ENCODE assay signal across 29 cellular contexts in genomic region chr5:179887095-179887494, GRCh38.
"Had no signal": no experiment of that assay in that cellular context is flagged by ENCODE, and none has a peak within 500 bp of the region (broad histone marks: within the 10 kb centered on the region; RNA-seq: fewer than 3 reads in every experiment).

No MANE protein-coding gene starts in this region.

- H3K4me2 ChIP-seq: KMS-11 had no signal

- DNase-seq: activated CD4-positive, alpha-beta T cell treated with anti-CD3 and anti-CD28 coated beads for 48 hours; activated CD4-positive, alpha-beta T cell treated with anti-CD3 and anti-CD28 coated beads, Interleukin-2, amount 50 U/mL, for 4 hours; activated CD4-positive, CD25-positive, alpha-beta regulatory T cell treated with anti-CD3 and anti-CD28 coated beads, Interleukin-2, amount 50 U/mL, for 72 hours; activated CD8-positive, alpha-beta memory T cell treated with anti-CD3 and anti-CD28 coated beads, Interleukin-2, amount 50 U/mL, for 48 hours; activated CD8-positive, alpha-beta T cell treated with anti-CD3 and anti-CD28 coated beads, Interleukin-2, amount 10 ng/mL, durations not matched to agents 7 days and 5 days; activated naive CD4-positive, alpha-beta T cell treated with anti-CD3 and anti-CD28 coated beads, Interleukin-2, amount 50 U/mL, for 16 hours; activated naive CD8-positive, alpha-beta T cell treated with anti-CD3 and anti-CD28 coated beads, Interleukin-2, amount 10 ng/mL, durations not matched to agents 7 days and 5 days; activated T-cell treated with anti-CD3 and anti-CD28 coated beads, Interleukin-2, amount 50 U/mL, for 1 hour; aorta; MG63; MV-4-11; NCI-H1092 treated with DMSO at 0.1 percent for 48 hours; NCI-H1417 treated with DMSO at 0.1 percent for 48 hours; NCI-H1694; NCI-H2029; NCI-H2107; NCI-H2171 treated with DMSO at 0.1 percent for 48 hours; NCI-H226; NCI-H526; NCI-H82; RPMI8226; SHP77; T-helper 17 cell; T-helper 9 cell had no signal

- H3K9ac ChIP-seq: KMS-11 had no signal

- H3K27me3 ChIP-seq: breast epithelium, MG63 had no signal

- H3K4me1 ChIP-seq: breast epithelium had no signal

- H3K27ac ChIP-seq: breast epithelium, KMS-11 had no signal

- H3K27me3 Mint-ChIP-seq: activated naive CD8-positive, alpha-beta T cell treated with anti-CD3 and anti-CD28 coated beads, Interleukin-2, amount 10 ng/mL, durations not matched to agents 7 days and 5 days; IgD-negative memory B cell; T-helper 17 cell had no signal

- H3K4me3 ChIP-seq: breast epithelium, MG63 had no signal

- ATAC-seq: activated CD8-positive, alpha-beta T cell treated with anti-CD3 and anti-CD28 coated beads, Interleukin-2, amount 10 ng/mL, durations not matched to agents 7 days and 5 days; Panc1; T-helper 17 cell; WTC11 had no signal

- H3K4me1 Mint-ChIP-seq: activated naive CD8-positive, alpha-beta T cell treated with anti-CD3 and anti-CD28 coated beads, Interleukin-2, amount 10 ng/mL, durations not matched to agents 7 days and 5 days; IgD-negative memory B cell; WTC11 had no signal

- H3K27ac Mint-ChIP-seq: activated CD8-positive, alpha-beta T cell treated with anti-CD3 and anti-CD28 coated beads, Interleukin-2, amount 10 ng/mL, durations not matched to agents 7 days and 5 days; activated naive CD8-positive, alpha-beta T cell treated with anti-CD3 and anti-CD28 coated beads, Interleukin-2, amount 10 ng/mL, durations not matched to agents 7 days and 5 days; IgD-negative memory B cell; T-helper 17 cell had no signal

- H3K4me3 Mint-ChIP-seq: activated CD8-positive, alpha-beta T cell treated with anti-CD3 and anti-CD28 coated beads, Interleukin-2, amount 10 ng/mL, durations not matched to agents 7 days and 5 days; activated naive CD8-positive, alpha-beta T cell treated with anti-CD3 and anti-CD28 coated beads, Interleukin-2, amount 10 ng/mL, durations not matched to agents 7 days and 5 days; IgD-negative memory B cell; T-helper 17 cell; WTC11 had no signal
